In genomic region chr4:118417325-118417724, GRCh38 we compare ENCODE assay signal across 14 cellular contexts.
A peak's percentile ranks its signal among the peaks of the same experiment; 100 is the strongest.
DNase-seq lines count a peak whose midpoint lies in the region; ATAC-seq and TF ChIP-seq lines count a peak whose summit lies in the region.
"Had no signal": no experiment of that assay in that cellular context is flagged by ENCODE, and none has a peak within 500 bp of the region (broad histone marks: within the 10 kb centered on the region; RNA-seq: fewer than 3 reads in every experiment).

No MANE protein-coding gene starts in this region.

- H3K27ac Mint-ChIP-seq in osteocyte (ENCODE audit: unreplicated experiment) = no peak overlapping the region
- H3K27ac Mint-ChIP-seq: B cell had no signal

- H3K4me1 Mint-ChIP-seq in osteocyte (ENCODE audit: unreplicated experiment) = no peaks in the 10 kb centered on the region
- H3K4me1 Mint-ChIP-seq: B cell had no signal

- DNase-seq in AG09309 (ENCODE audit: low read depth) (peak; percentile 40), NCI-H226 (peak; percentile 2), fibroblast of peridontal ligament (ENCODE audit: extremely low read depth) (peak; percentile 81), osteocyte (ENCODE audit: extremely low spot score, unreplicated experiment) (no peak), sciatic nerve (ENCODE audit: low spot score) (no peak), KBM-7 (no peak)
- DNase-seq: heart right ventricle; NCI-H1930; NK-92 treated with Interleukin-12 subunit alpha and Interleukin-12 subunit beta, amount 100 ng/mL, for 24 hours; posterior cingulate gyrus had no signal

- no peak for TF ChIP-seq CTCF in AG09309 (IDR thresholded peaks at IDR 0.05; ENCODE audit: control insufficient read depth, insufficient read depth, low read depth, low read length, missing control alignments)
- TF ChIP-seq CTCF in osteocyte (IDR thresholded peaks at IDR 0.05) = no peak

- in situ Hi-C loops in KBM-7 (cut with MboI; ENCODE audit: low pct_unique_long_range_greater_than_20kb, low sequenced_read_pairs) = no loop called here

- no peak overlapping the region for H3K4me3 Mint-ChIP-seq in osteocyte (ENCODE audit: unreplicated experiment)
- H3K4me3 Mint-ChIP-seq: B cell had no signal

- no peaks in the 10 kb centered on the region for H3K9me3 Mint-ChIP-seq in osteocyte (ENCODE audit: unreplicated experiment)

- no peak overlapping the region for H3K4me3 ChIP-seq in AG09309 (ENCODE audit: control insufficient read depth, low read depth, low read length)
- H3K4me3 ChIP-seq: heart right ventricle, vagina had no signal

- intact Hi-C loops in sciatic nerve (cut with DNase I) = no loop called here

- peak; percentile 50 for ATAC-seq in GM19463 (IDR thresholded peaks at IDR 0.05; ENCODE audit: unreplicated experiment)
- ATAC-seq in sciatic nerve = no peak
- no peak for ATAC-seq in HG03457 (IDR thresholded peaks at IDR 0.05; ENCODE audit: unreplicated experiment)
- ATAC-seq: heart right ventricle had no signal

- no peaks in the 10 kb centered on the region for H3K36me3 Mint-ChIP-seq in osteocyte (ENCODE audit: unreplicated experiment)

- H3K27me3 Mint-ChIP-seq in osteocyte (ENCODE audit: unreplicated experiment) = peaks cover 2% of the 10 kb centered on the region
- H3K27me3 Mint-ChIP-seq: B cell had no signal

Comparison
In these comparisons a context has a peak if more than half of its experiments do, and no peak if none do; other contexts are left out.
1. DNase-seq: peak in AG09309 (single experiment), NCI-H226 (single experiment) and fibroblast of peridontal ligament (single experiment); none in osteocyte (single experiment), sciatic nerve (single experiment) and KBM-7 (single experiment).